ENCODE assay signal across 9 cellular contexts in the genomic region with DNA sequence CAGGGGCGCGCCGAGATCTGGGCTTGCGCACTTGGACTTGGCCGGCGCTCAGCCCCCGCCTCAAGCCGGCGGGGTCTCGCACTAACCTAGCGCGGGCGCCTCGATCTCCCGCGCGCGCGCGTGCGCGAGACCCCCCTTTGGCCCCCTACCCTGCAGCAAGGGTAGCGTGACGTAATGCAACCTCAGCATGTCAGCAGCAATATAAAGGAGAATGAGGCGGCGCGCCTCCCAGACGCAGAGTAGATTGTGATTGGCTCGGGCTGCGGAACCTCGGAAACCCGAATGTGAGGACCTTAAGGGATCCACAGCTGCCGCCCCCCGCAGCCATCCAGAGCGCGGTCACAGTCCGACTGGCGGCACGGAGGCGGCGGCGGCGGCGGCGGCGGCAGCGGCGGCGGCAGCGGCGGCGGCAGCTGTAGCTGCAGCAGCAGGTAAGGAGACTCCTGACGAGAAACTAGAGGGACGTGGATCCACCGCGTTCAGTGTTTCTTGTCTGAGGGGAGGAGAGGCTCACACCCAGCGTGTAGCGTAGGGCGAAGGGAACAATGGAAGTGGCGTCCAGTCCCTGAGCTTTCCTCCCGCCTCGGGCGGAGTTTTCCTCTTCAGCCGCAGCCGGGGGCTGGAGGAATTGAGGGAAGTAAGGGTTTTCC. TPM values are rescaled to one million over a fixed set of nuclear protein-coding genes. Genes with fewer than 3 reads are reported as not detected.
A peak's percentile ranks its signal among the peaks of the same experiment; 100 is the strongest.
DNase-seq lines count a peak whose midpoint lies in the region; ATAC-seq and TF ChIP-seq lines count a peak whose summit lies in the region.
"Had no signal": no experiment of that assay in that cellular context is flagged by ENCODE, and none has a peak within 500 bp of the region (broad histone marks: within the 10 kb centered on the region; RNA-seq: fewer than 3 reads in every experiment).

Gene SATL1 (minus strand): TSS at position 19 of the 650 bp plus-strand sequence. CDS start 134,811 bp downstream, outside the sequence.
Gene ZNF711 (plus strand): TSS at position 231 of the 650 bp plus-strand sequence. CDS start 3,582 bp downstream, outside the sequence.

- intact Hi-C loops in dendritic cell treated with granulocyte-macrophage colony-stimulating factor and Interleukin-4, amounts not matched to agents 40 ng/mL and 50 ng/mL, for 4 days (cut with micrococcal nuclease): no loop called here
- intact Hi-C loops in left lung (cut with DNase I): no loop called here

- H3K36me3 Mint-ChIP-seq in dendritic cell treated with granulocyte-macrophage colony-stimulating factor and Interleukin-4, amounts not matched to agents 40 ng/mL and 50 ng/mL, for 4 days (ENCODE audit: low read depth): peaks cover 6% of the 10 kb centered on the region

- H3K4me3 ChIP-seq in left lung: peak within 1 kb of the TSS; percentile 24 to 40

- H3K27me3 Mint-ChIP-seq in dendritic cell treated with granulocyte-macrophage colony-stimulating factor and Interleukin-4, amounts not matched to agents 40 ng/mL and 50 ng/mL, for 4 days: peaks cover 19% of the 10 kb centered on the region

- TF ChIP-seq CTCF in left lung (IDR thresholded peaks at IDR 0.05): no peak

- no peaks in the 10 kb centered on the region for H3K36me3 ChIP-seq in left lung

- peak within 1 kb of the TSS; percentile 30 for H3K27ac Mint-ChIP-seq in dendritic cell treated with granulocyte-macrophage colony-stimulating factor and Interleukin-4, amounts not matched to agents 40 ng/mL and 50 ng/mL, for 4 days

- peaks cover 0 to 15% of the 10 kb centered on the region in 2 donors for H3K27me3 ChIP-seq in left lung

- H3K4me1 Mint-ChIP-seq in dendritic cell treated with granulocyte-macrophage colony-stimulating factor and Interleukin-4, amounts not matched to agents 40 ng/mL and 50 ng/mL, for 4 days (ENCODE audit: low read depth): peaks cover 11% of the 10 kb centered on the region

- DNase-seq in D341Med (ENCODE audit: low spot score): peak; percentile 86
- peak; percentile 45 for DNase-seq in LHCN-M2 (ENCODE audit: low read depth)
- peak; percentile 46 to 64 for DNase-seq in left lung
- peak; percentile 27 for DNase-seq in stimulated activated CD8-positive, alpha-beta memory T cell treated with anti-CD3 and anti-CD28 coated beads, Interleukin-4, amount 100 ng/mL, for 48 hours
- DNase-seq in NOMO-1 treated with DMSO at 0.1 percent for 48 hours (lab: John Stamatoyannopoulos, UW; ENCODE audit: unreplicated experiment): no peak

- H3K27ac ChIP-seq in left lung: no peak within 1 kb of the TSS

- peak within 1 kb of the TSS; percentile 82 for H3K4me3 Mint-ChIP-seq in dendritic cell treated with granulocyte-macrophage colony-stimulating factor and Interleukin-4, amounts not matched to agents 40 ng/mL and 50 ng/mL, for 4 days

- H3K9me3 ChIP-seq in left lung: no peaks in the 10 kb centered on the region

- ATAC-seq in GM21390 (IDR thresholded peaks at IDR 0.05; ENCODE audit: unreplicated experiment) (peak; percentile 52), SK-N-SH treated with all-trans-retinoic acid at 6 μM for 48 hours (peak; percentile 84), left lung (peak; percentile 80)

- H3K9me3 Mint-ChIP-seq in dendritic cell treated with granulocyte-macrophage colony-stimulating factor and Interleukin-4, amounts not matched to agents 40 ng/mL and 50 ng/mL, for 4 days: no peaks in the 10 kb centered on the region

- no peaks in the 10 kb centered on the region for H3K4me1 ChIP-seq in left lung

TF ChIP-seq in SK-N-SH treated with all-trans-retinoic acid at 6 μM for 48 hours, 23 proteins besides CTCF, POLR2A, EP300 and RAD21 (continues in another document):
- TF ChIP-seq PATZ1 (CRISPR knock-in tag; IDR thresholded peaks at IDR 0.05; ENCODE audit: borderline replicate concordance): no peak
- TF ChIP-seq, protein P1, sequence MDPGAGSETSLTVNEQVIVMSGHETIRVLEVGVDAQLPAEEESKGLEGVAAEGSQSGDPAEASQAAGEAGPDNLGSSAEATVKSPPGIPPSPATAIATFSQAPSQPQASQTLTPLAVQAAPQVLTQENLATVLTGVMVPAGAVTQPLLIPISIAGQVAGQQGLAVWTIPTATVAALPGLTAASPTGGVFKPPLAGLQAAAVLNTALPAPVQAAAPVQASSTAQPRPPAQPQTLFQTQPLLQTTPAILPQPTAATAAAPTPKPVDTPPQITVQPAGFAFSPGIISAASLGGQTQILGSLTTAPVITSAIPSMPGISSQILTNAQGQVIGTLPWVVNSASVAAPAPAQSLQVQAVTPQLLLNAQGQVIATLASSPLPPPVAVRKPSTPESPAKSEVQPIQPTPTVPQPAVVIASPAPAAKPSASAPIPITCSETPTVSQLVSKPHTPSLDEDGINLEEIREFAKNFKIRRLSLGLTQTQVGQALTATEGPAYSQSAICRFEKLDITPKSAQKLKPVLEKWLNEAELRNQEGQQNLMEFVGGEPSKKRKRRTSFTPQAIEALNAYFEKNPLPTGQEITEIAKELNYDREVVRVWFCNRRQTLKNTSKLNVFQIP (CRISPR knock-in tag; IDR thresholded peaks at IDR 0.05; ENCODE audit: borderline replicate concordance, low read depth): no peak
- no peak for TF ChIP-seq ZNF565 (CRISPR knock-in tag; conservative IDR thresholded peaks at IDR 0.05; ENCODE audit: low read depth)
- TF ChIP-seq, protein P2, sequence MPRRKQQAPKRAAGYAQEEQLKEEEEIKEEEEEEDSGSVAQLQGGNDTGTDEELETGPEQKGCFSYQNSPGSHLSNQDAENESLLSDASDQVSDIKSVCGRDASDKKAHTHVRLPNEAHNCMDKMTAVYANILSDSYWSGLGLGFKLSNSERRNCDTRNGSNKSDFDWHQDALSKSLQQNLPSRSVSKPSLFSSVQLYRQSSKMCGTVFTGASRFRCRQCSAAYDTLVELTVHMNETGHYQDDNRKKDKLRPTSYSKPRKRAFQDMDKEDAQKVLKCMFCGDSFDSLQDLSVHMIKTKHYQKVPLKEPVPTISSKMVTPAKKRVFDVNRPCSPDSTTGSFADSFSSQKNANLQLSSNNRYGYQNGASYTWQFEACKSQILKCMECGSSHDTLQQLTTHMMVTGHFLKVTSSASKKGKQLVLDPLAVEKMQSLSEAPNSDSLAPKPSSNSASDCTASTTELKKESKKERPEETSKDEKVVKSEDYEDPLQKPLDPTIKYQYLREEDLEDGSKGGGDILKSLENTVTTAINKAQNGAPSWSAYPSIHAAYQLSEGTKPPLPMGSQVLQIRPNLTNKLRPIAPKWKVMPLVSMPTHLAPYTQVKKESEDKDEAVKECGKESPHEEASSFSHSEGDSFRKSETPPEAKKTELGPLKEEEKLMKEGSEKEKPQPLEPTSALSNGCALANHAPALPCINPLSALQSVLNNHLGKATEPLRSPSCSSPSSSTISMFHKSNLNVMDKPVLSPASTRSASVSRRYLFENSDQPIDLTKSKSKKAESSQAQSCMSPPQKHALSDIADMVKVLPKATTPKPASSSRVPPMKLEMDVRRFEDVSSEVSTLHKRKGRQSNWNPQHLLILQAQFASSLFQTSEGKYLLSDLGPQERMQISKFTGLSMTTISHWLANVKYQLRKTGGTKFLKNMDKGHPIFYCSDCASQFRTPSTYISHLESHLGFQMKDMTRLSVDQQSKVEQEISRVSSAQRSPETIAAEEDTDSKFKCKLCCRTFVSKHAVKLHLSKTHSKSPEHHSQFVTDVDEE (CRISPR knock-in tag; IDR thresholded peaks at IDR 0.05): no peak
- no peak for TF ChIP-seq ISL1 (CRISPR knock-in tag; IDR thresholded peaks at IDR 0.05)
- TF ChIP-seq CSRNP3 (CRISPR knock-in tag; IDR thresholded peaks at IDR 0.05): no peak
- TF ChIP-seq GLIS3 (CRISPR knock-in tag; IDR thresholded peaks at IDR 0.05): no peak
- no peak for TF ChIP-seq ZC3H10 (CRISPR knock-in tag; IDR thresholded peaks at IDR 0.05)
- no peak for TF ChIP-seq ZNF70 (CRISPR knock-in tag; IDR thresholded peaks at IDR 0.05)
- no peak for TF ChIP-seq CREB5 (CRISPR knock-in tag; IDR thresholded peaks at IDR 0.05; ENCODE audit: low read depth)
- TF ChIP-seq BACH2 (CRISPR knock-in tag; IDR thresholded peaks at IDR 0.05; ENCODE audit: borderline replicate concordance): no peak
- TF ChIP-seq ZFP30 (CRISPR knock-in tag; IDR thresholded peaks at IDR 0.05): no peak

RNA-seq across cellular contexts. Expression of gene SATL1, which starts in this region (rescaled TPM):
- total RNA-seq in LHCN-M2 (2014; rRNA removed) (not detected in 2 replicates), left lung (not detected)
- polyA plus RNA-seq in LHCN-M2 (2012): not detected
- total RNA-seq: T-helper 1 cell treated with Interleukin-12 subunit alpha and Interleukin-12 subunit beta and Interleukin-4 antibody, amounts not matched to agents 30 ng/mL and 1 ng/mL, for 36 hours had no signal

RNA-seq across cellular contexts. Expression of gene ZNF711, which starts in this region (rescaled TPM):
- total RNA-seq in LHCN-M2 (2014; rRNA removed) (3.7 and 4.1 TPM in 2 replicates), left lung (1 to 10 TPM in 1 of 2 donors, under 1 TPM in 1; 0.97 to 2.9 TPM)
- polyA plus RNA-seq in LHCN-M2 (2012): 0.90 TPM
